ENCODE assay signal across 1 cellular context in genomic region chr16:21158208-21159110, GRCh38.
TF ChIP-seq lines count a peak whose summit lies in the region.

Gene LDAF1, plus strand, starts transcription at chr16:21158674. Its CDS starts 2,509 bp downstream, at chr16:21161183.

TF ChIP-seq in HepG2, 621 proteins besides CTCF, POLR2A, EP300 and RAD21 (continued from another document and continues in another):
- TF ChIP-seq, protein P1, sequence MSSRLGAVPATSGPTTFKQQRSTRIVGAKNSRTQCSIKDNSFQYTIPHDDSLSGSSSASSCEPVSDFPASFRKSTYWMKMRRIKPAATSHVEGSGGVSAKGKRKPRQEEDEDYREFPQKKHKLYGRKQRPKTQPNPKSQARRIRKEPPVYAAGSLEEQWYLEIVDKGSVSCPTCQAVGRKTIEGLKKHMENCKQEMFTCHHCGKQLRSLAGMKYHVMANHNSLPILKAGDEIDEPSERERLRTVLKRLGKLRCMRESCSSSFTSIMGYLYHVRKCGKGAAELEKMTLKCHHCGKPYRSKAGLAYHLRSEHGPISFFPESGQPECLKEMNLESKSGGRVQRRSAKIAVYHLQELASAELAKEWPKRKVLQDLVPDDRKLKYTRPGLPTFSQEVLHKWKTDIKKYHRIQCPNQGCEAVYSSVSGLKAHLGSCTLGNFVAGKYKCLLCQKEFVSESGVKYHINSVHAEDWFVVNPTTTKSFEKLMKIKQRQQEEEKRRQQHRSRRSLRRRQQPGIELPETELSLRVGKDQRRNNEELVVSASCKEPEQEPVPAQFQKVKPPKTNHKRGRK (CRISPR knock-in tag; IDR thresholded peaks at IDR 0.05), result no peak; the same call in 1 of the 2 replicates
- peak; percentile 49 for TF ChIP-seq MAX (IDR thresholded peaks at IDR 0.05)
- TF ChIP-seq KDM4B (CRISPR knock-in tag; IDR thresholded peaks at IDR 0.05), result no peak
- TF ChIP-seq ARNTL (CRISPR knock-in tag; IDR thresholded peaks at IDR 0.05), result no peak
- no peak; the same call in none of the 2 replicates for TF ChIP-seq ZBTB7B (CRISPR knock-in tag; IDR thresholded peaks at IDR 0.05)
- no peak for TF ChIP-seq ZNF232 (CRISPR knock-in tag; IDR thresholded peaks at IDR 0.05; ENCODE audit: borderline replicate concordance)
- TF ChIP-seq ZNF616 (CRISPR knock-in tag; IDR thresholded peaks at IDR 0.05; ENCODE audit: low read depth), result 0 out of 2 replicates have a peak, but pooled peaks have one; percentile 34
- TF ChIP-seq BRD4 (CRISPR knock-in tag; IDR thresholded peaks at IDR 0.05), result no peak
- TF ChIP-seq TGIF2 (CRISPR knock-in tag; IDR thresholded peaks at IDR 0.05), result 0 out of 2 replicates have a peak, but pooled peaks have one; percentile 58
- TF ChIP-seq, protein P2, sequence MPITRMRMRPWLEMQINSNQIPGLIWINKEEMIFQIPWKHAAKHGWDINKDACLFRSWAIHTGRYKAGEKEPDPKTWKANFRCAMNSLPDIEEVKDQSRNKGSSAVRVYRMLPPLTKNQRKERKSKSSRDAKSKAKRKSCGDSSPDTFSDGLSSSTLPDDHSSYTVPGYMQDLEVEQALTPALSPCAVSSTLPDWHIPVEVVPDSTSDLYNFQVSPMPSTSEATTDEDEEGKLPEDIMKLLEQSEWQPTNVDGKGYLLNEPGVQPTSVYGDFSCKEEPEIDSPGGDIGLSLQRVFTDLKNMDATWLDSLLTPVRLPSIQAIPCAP (CRISPR knock-in tag; IDR thresholded peaks at IDR 0.05; ENCODE audit: low read depth), result no peak
- TF ChIP-seq, protein P3, sequence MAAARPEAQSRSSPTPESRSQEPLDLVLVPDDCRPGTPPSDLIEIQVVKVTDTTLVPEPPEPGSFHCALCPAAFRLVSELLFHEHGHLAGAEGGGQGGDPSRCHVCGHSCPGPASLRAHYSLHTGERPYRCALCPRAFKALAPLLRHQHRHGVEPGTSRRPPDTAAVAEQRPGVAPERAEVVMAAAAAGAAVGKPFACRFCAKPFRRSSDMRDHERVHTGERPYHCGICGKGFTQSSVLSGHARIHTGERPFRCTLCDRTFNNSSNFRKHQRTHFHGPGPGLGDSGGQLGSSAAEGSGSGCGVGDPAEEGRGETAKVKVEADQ (CRISPR knock-in tag; IDR thresholded peaks at IDR 0.05; ENCODE audit: borderline replicate concordance), result no peak; the same call in 1 of the 2 replicates
- no peak for TF ChIP-seq CBX2 (IDR thresholded peaks at IDR 0.05; ENCODE audit: low read depth, low read length)
- TF ChIP-seq CBX2 (CRISPR knock-in tag; IDR thresholded peaks at IDR 0.05; ENCODE audit: low read depth), result no peak
- TF ChIP-seq ZNF34 (CRISPR knock-in tag; IDR thresholded peaks at IDR 0.05; ENCODE audit: borderline replicate concordance), result no peak
- TF ChIP-seq POLR2AphosphoS5 (IDR thresholded peaks at IDR 0.05; ENCODE audit: low read depth, low read length), result no peak
- TF ChIP-seq, protein P4, sequence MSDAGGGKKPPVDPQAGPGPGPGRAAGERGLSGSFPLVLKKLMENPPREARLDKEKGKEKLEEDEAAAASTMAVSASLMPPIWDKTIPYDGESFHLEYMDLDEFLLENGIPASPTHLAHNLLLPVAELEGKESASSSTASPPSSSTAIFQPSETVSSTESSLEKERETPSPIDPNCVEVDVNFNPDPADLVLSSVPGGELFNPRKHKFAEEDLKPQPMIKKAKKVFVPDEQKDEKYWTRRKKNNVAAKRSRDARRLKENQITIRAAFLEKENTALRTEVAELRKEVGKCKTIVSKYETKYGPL (CRISPR knock-in tag; IDR thresholded peaks at IDR 0.05), result no peak
- no peak for TF ChIP-seq JUND (CRISPR knock-in tag; IDR thresholded peaks at IDR 0.05)
- TF ChIP-seq ZBTB40 (IDR thresholded peaks at IDR 0.05), result no peak
- no peak for TF ChIP-seq ZBTB40 (CRISPR knock-in tag; IDR thresholded peaks at IDR 0.05)
- TF ChIP-seq ZNF562 (CRISPR knock-in tag; IDR thresholded peaks at IDR 0.05; ENCODE audit: borderline replicate concordance), result no peak
- TF ChIP-seq ZNF652 (CRISPR knock-in tag; IDR thresholded peaks at IDR 0.05; ENCODE audit: borderline replicate concordance, low read depth), result no peak
- 0 out of 2 replicates have a peak, but pooled peaks have one; percentile 19 for TF ChIP-seq ZNF335 (CRISPR knock-in tag; IDR thresholded peaks at IDR 0.05)
- peak; percentile 58 for TF ChIP-seq TAF15 (IDR thresholded peaks at IDR 0.05; ENCODE audit: low read depth, low read length, poor library complexity, severe bottlenecking)
- TF ChIP-seq NR3C1 (CRISPR knock-in tag; IDR thresholded peaks at IDR 0.05), result peak; percentile 84; the same call in 1 of the 2 replicates
- peak; percentile 49; the same call in 1 of the 2 replicates for TF ChIP-seq FOXO1 (CRISPR knock-in tag; IDR thresholded peaks at IDR 0.05)
- TF ChIP-seq, protein P5, sequence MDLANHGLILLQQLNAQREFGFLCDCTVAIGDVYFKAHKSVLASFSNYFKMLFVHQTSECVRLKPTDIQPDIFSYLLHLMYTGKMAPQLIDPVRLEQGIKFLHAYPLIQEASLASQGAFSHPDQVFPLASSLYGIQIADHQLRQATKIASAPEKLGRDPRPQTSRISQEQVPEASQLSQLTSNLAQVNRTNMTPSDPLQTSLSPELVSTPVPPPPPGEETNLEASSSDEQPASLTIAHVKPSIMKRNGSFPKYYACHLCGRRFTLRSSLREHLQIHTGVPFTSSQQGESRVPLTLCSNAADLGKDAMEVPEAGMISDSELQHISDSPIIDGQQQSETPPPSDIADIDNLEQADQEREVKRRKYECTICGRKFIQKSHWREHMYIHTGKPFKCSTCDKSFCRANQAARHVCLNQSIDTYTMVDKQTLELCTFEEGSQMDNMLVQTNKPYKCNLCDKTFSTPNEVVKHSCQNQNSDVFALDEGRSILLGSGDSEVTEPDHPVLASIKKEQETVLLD (CRISPR knock-in tag; IDR thresholded peaks at IDR 0.05; ENCODE audit: low read depth), result no peak
- peak; percentile 67 for TF ChIP-seq HNF1B (CRISPR knock-in tag; IDR thresholded peaks at IDR 0.05)
- no peak for TF ChIP-seq SP140L (CRISPR knock-in tag; IDR thresholded peaks at IDR 0.05; ENCODE audit: borderline replicate concordance)
- TF ChIP-seq HDAC6 (IDR thresholded peaks at IDR 0.05; ENCODE audit: low read depth, low read length), result no peak
- no peak for TF ChIP-seq SRSF4 (IDR thresholded peaks at IDR 0.05; ENCODE audit: low read depth, low read length, poor library complexity, severe bottlenecking)
- no peak; the same call in 1 of the 2 replicates for TF ChIP-seq DMAP1 (CRISPR knock-in tag; IDR thresholded peaks at IDR 0.05)
- TF ChIP-seq ZNF225 (CRISPR knock-in tag; IDR thresholded peaks at IDR 0.05), result no peak; the same call in 1 of the 2 replicates
- TF ChIP-seq RBM39 (IDR thresholded peaks at IDR 0.05; ENCODE audit: low read depth, low read length, poor library complexity, severe bottlenecking), result peak; percentile 66
- peak; percentile 49; the same call in 1 of the 2 replicates for TF ChIP-seq POLR2G (IDR thresholded peaks at IDR 0.05; ENCODE audit: low read depth, low read length)
- TF ChIP-seq MEIS1 (CRISPR knock-in tag; IDR thresholded peaks at IDR 0.05; ENCODE audit: borderline replicate concordance), result peak; percentile 81; the same call in 1 of the 2 replicates
